22 cellular contexts compared by ENCODE assay signal in the genomic region with DNA sequence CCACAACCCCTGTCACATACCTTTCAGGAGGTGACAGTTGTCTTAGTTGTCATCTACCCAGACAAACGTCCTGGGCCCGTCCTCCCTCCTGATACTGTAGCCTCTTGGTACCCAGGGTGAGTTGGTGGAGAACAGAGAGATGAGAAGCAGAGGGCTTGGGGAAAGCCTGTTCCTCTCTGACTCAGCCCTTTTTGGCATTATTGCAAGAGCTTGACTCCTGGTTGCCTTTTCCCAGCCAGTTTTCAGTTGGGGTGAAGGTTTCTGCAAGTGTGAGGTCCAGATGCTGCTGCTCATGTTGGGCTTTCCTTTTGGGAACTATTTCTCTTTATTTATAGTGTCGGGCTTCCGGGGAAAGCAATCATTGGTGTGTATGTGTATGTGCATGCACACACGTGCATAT. TPM values are rescaled to one million over a fixed set of nuclear protein-coding genes. Genes with fewer than 3 reads are reported as not detected.
"Had no signal": no experiment of that assay in that cellular context is flagged by ENCODE, and none has a peak within 500 bp of the region (broad histone marks: within the 10 kb centered on the region; RNA-seq: fewer than 3 reads in every experiment).

No MANE protein-coding gene starts in this region.

- DNase-seq: activated CD4-positive, alpha-beta memory T cell treated with anti-CD3 and anti-CD28 coated beads, Interleukin-2, amount 10 ng/mL, durations not matched to agents 7 days and 5 days; activated CD4-positive, alpha-beta T cell treated with anti-CD3 and anti-CD28 coated beads for 4 hours; activated gamma-delta T cell treated with Interleukin-2 at 50 U/mL for 16 hours; activated T-cell treated with anti-CD3 and anti-CD28 coated beads, Interleukin-2, amount 50 U/mL, for 24 hours; endodermal cell; hippocampal formation; kidney; left ventricle myocardium inferior; mucosa of descending colon; naive thymus-derived CD4-positive, alpha-beta T cell; retina; stimulated activated CD4-positive, alpha-beta T cell treated with anti-CD3 and anti-CD28 coated beads, Interleukin-15, amount 100 ng/mL, for 24 hours; stimulated activated CD4-positive, alpha-beta T cell treated with anti-CD3 and anti-CD28 coated beads, Interleukin-4, amount 100 ng/mL, for 24 hours; stimulated activated naive CD4-positive, alpha-beta T cell treated with Interleukin-2 at 50 U/mL for 16 hours; T-helper 17 cell; trophoblast cell had no signal

- H3K4me3 ChIP-seq: left ventricle myocardium inferior, mucosa of descending colon had no signal

- H3K4me1 ChIP-seq: parathyroid adenoma had no signal

- H3K9me3 ChIP-seq: left ventricle myocardium inferior, mucosa of descending colon had no signal

- H3K9ac ChIP-seq: parathyroid adenoma had no signal

- H3K79me2 ChIP-seq: parathyroid adenoma had no signal

- H3K27ac ChIP-seq: left ventricle myocardium inferior, parathyroid adenoma had no signal

- ATAC-seq: mucosa of descending colon; naive thymus-derived CD4-positive, alpha-beta T cell; T-helper 17 cell had no signal

- H2AFZ ChIP-seq: parathyroid adenoma had no signal

RNA-seq across cellular contexts. Expression of a gene that starts 2.1 kb away (rescaled TPM):
- total RNA-seq: epithelial cell of proximal tubule had no signal
- polyA plus RNA-seq: naive thymus-derived CD4-positive, alpha-beta T cell had no signal

RNA-seq across cellular contexts. Expression of a gene that starts 8.7 kb away (rescaled TPM):
- total RNA-seq: epithelial cell of proximal tubule had no signal
- polyA plus RNA-seq: naive thymus-derived CD4-positive, alpha-beta T cell had no signal

RNA-seq across cellular contexts. Expression of a gene that starts 43.6 kb away (rescaled TPM):
- total RNA-seq: activated CD4-positive, alpha-beta memory T cell treated with anti-CD3 and anti-CD28 coated beads, Interleukin-2, amount 10 ng/mL, durations not matched to agents 7 days and 5 days; astrocyte; chondrocyte; dermis microvascular lymphatic vessel endothelial cell; endodermal cell; epithelial cell of proximal tubule; fibroblast of villous mesenchyme; left ventricle myocardium inferior; naive thymus-derived CD4-positive, alpha-beta T cell; T-helper 17 cell had no signal
